In genomic region chr14:99094901-99095300, GRCh38 we compare ENCODE assay signal across 29 cellular contexts.
"Had no signal": no experiment of that assay in that cellular context is flagged by ENCODE, and none has a peak within 500 bp of the region (broad histone marks: within the 10 kb centered on the region; RNA-seq: fewer than 3 reads in every experiment).

No MANE protein-coding gene starts in this region.

- H3K4me1 ChIP-seq: left ventricle myocardium inferior, pancreas, prostate gland, sigmoid colon, upper lobe of left lung, vagina had no signal

- FAIRE-seq: bronchial epithelial cell, colon, frontal cortex, pancreas, small intestine had no signal

- H3K4me3 Mint-ChIP-seq: activated CD4-positive, alpha-beta memory T cell treated with anti-CD3 and anti-CD28 coated beads for 36 hours; activated T-cell treated with anti-CD3 and anti-CD28 coated beads, Interleukin-2, amount 50 U/mL, for 24 hours; nephron; stimulated activated memory B cell treated with anti-CD40 and anti-IgM and Interleukin-4, amounts not matched to agents 10 μg/mL and 1 μg/mL and 100 μg/mL, for 72 hours; stimulated activated naive CD8-positive, alpha-beta T cell treated with anti-CD3 and anti-CD28 coated beads, Interleukin-15, amount 100 ng/mL, for 72 hours; T-helper 2 cell treated with Interferon-gamma antibody and Interleukin-4, amounts not matched to agents 5 μg/mL and 100 μg/mL, for 36 hours had no signal

- H3K27ac Mint-ChIP-seq: activated CD4-positive, alpha-beta memory T cell treated with anti-CD3 and anti-CD28 coated beads for 36 hours; activated T-cell treated with anti-CD3 and anti-CD28 coated beads, Interleukin-2, amount 50 U/mL, for 24 hours; stimulated activated memory B cell treated with anti-CD40 and anti-IgM and Interleukin-4, amounts not matched to agents 10 μg/mL and 1 μg/mL and 100 μg/mL, for 72 hours; T-helper 2 cell treated with Interferon-gamma antibody and Interleukin-4, amounts not matched to agents 5 μg/mL and 100 μg/mL, for 36 hours had no signal

- H3K36me3 Mint-ChIP-seq: stimulated activated memory B cell treated with anti-CD40 and anti-IgM and Interleukin-4, amounts not matched to agents 10 μg/mL and 1 μg/mL and 100 μg/mL, for 72 hours had no signal

- H3K36me3 ChIP-seq: esophagus squamous epithelium, left ventricle myocardium inferior, pancreas, prostate gland, sigmoid colon, upper lobe of left lung, vagina had no signal

- H3K9me3 ChIP-seq: esophagus squamous epithelium, pancreas, prostate gland, upper lobe of left lung, vagina had no signal

- H3K4me3 ChIP-seq: esophagus squamous epithelium, left ventricle myocardium inferior, pancreas, prostate gland, sigmoid colon, upper lobe of left lung, vagina had no signal

- H3K27me3 ChIP-seq: esophagus squamous epithelium, pancreas, sigmoid colon, upper lobe of left lung, vagina had no signal

- ATAC-seq: activated naive CD4-positive, alpha-beta T cell treated with anti-CD3 and anti-CD28 coated beads, Interleukin-2, amount 50 U/mL, for 72 hours; pancreas; stimulated activated memory B cell treated with anti-CD40 and anti-IgM and Interleukin-4, amounts not matched to agents 10 μg/mL and 1 μg/mL and 100 μg/mL, for 72 hours; stimulated activated naive CD8-positive, alpha-beta T cell treated with anti-CD3 and anti-CD28 coated beads, Interleukin-15, amount 100 ng/mL, for 72 hours had no signal

- H3K27ac ChIP-seq: esophagus squamous epithelium, left ventricle myocardium inferior, pancreas, prostate gland, sigmoid colon, upper lobe of left lung, vagina had no signal

- H3K4me1 Mint-ChIP-seq: stimulated activated memory B cell treated with anti-CD40 and anti-IgM and Interleukin-4, amounts not matched to agents 10 μg/mL and 1 μg/mL and 100 μg/mL, for 72 hours; stimulated activated naive CD8-positive, alpha-beta T cell treated with anti-CD3 and anti-CD28 coated beads, Interleukin-15, amount 100 ng/mL, for 72 hours had no signal

- DNase-seq: activated CD4-positive, alpha-beta memory T cell treated with anti-CD3 and anti-CD28 coated beads for 36 hours; activated CD4-positive, alpha-beta T cell treated with anti-CD3 and anti-CD28 coated beads for 4 hours; activated CD8-positive, alpha-beta memory T cell treated with anti-CD3 and anti-CD28 coated beads, Interleukin-2, amount 50 U/mL, for 4 hours; activated gamma-delta T cell treated with Interleukin-2 at 50 U/mL for 16 hours; activated T-cell treated with anti-CD3 and anti-CD28 coated beads, Interleukin-2, amount 50 U/mL, for 24 hours; dermis blood vessel endothelial cell; effector CD4-positive, alpha-beta T cell; esophagus squamous epithelium; left ventricle myocardium inferior; nucleus accumbens; pancreas; sigmoid colon; small intestine; stimulated activated CD4-positive, alpha-beta T cell treated with anti-CD3 and anti-CD28 coated beads, Interleukin-1b, Interleukin-23, amount 100 ng/mL, for 48 hours; stimulated activated CD4-positive, alpha-beta T cell treated with anti-CD3 and anti-CD28 coated beads, Interleukin-4, amount 100 ng/mL, for 4 hours; stimulated activated CD8-positive, alpha-beta memory T cell treated with anti-CD3 and anti-CD28 coated beads, Interleukin-4, amount 100 ng/mL, for 48 hours; stimulated activated naive CD8-positive, alpha-beta T cell treated with anti-CD3 and anti-CD28 coated beads, Interleukin-15, amount 100 ng/mL, for 72 hours; substantia nigra; T-helper 1 cell had no signal

- H3K27me3 Mint-ChIP-seq: activated CD4-positive, alpha-beta memory T cell treated with anti-CD3 and anti-CD28 coated beads for 36 hours; activated T-cell treated with anti-CD3 and anti-CD28 coated beads, Interleukin-2, amount 50 U/mL, for 24 hours; stimulated activated memory B cell treated with anti-CD40 and anti-IgM and Interleukin-4, amounts not matched to agents 10 μg/mL and 1 μg/mL and 100 μg/mL, for 72 hours; stimulated activated naive CD8-positive, alpha-beta T cell treated with anti-CD3 and anti-CD28 coated beads, Interleukin-15, amount 100 ng/mL, for 72 hours had no signal
